Comparison of ENCODE assay signal across 9 cellular contexts in genomic region chr13:30355405-30355741, GRCh38. TPM values are rescaled to one million over a fixed set of nuclear protein-coding genes. Genes with fewer than 3 reads are reported as not detected.
DNase-seq lines count a peak whose midpoint lies in the region; ATAC-seq and TF ChIP-seq lines count a peak whose summit lies in the region.
"Had no signal": no experiment of that assay in that cellular context is flagged by ENCODE, and none has a peak within 500 bp of the region (broad histone marks: within the 10 kb centered on the region; RNA-seq: fewer than 3 reads in every experiment).

No MANE protein-coding gene starts in this region.

- no peak overlapping the region for H2AK5ac ChIP-seq in mesendoderm (ENCODE audit: low read length)

- H3K9ac ChIP-seq in mesendoderm (ENCODE audit: low read length) = no peak overlapping the region

- H3K27me3 ChIP-seq in CD8-positive, alpha-beta memory T cell (ENCODE audit: insufficient read depth, low read length, poor library complexity, severe bottlenecking) = no peaks in the 10 kb centered on the region
- H3K27me3 ChIP-seq in ascending aorta (no peaks in the 10 kb centered on the region), mesendoderm (ENCODE audit: insufficient read depth, low read length, poor library complexity) (no peaks in the 10 kb centered on the region), MG63 (no peaks in the 10 kb centered on the region)

- H3K23ac ChIP-seq in mesendoderm (ENCODE audit: low read length) = no peak overlapping the region

- H3K9me3 Mint-ChIP-seq in CD8-positive, alpha-beta memory T cell = peaks cover 5 to 8% (median 6%) of the 10 kb centered on the region in 5 donors

- H3K56ac ChIP-seq in mesendoderm (ENCODE audit: low read length) = no peak overlapping the region

- no peak overlapping the region for H3K18ac ChIP-seq in mesendoderm (ENCODE audit: low read length)

- H3K4me3 ChIP-seq in CD8-positive, alpha-beta memory T cell (ENCODE audit: low read length) = no peak overlapping the region
- no peak overlapping the region for H3K4me3 ChIP-seq in ascending aorta
- no peak overlapping the region for H3K4me3 ChIP-seq in mesendoderm (ENCODE audit: low read length)
- H3K4me3 ChIP-seq in MG63 = no peak overlapping the region

- H3K4me1 ChIP-seq in CD8-positive, alpha-beta memory T cell (ENCODE audit: insufficient read depth, low read length) = peaks cover 20% of the 10 kb centered on the region
- H3K4me1 ChIP-seq in ascending aorta = no peaks in the 10 kb centered on the region
- peaks cover 2% of the 10 kb centered on the region for H3K4me1 ChIP-seq in mesendoderm (ENCODE audit: control insufficient read depth, low read depth, low read length)

- no peak overlapping the region for H3K4me2 ChIP-seq in mesendoderm (ENCODE audit: low read length)

- H3K79me2 ChIP-seq in mesendoderm (ENCODE audit: control insufficient read depth, insufficient read depth, low read length) = no peaks in the 10 kb centered on the region

- peak; percentile 47 for ATAC-seq in HG02885 (IDR thresholded peaks at IDR 0.05; ENCODE audit: poor library complexity, unreplicated experiment)
- ATAC-seq in GM21381 (IDR thresholded peaks at IDR 0.05; ENCODE audit: unreplicated experiment) = no peak
- ATAC-seq in GM21717 (IDR thresholded peaks at IDR 0.05; ENCODE audit: unreplicated experiment) = no peak

- DNase-seq in CD8-positive, alpha-beta memory T cell = peak in 3 of 5 donors; percentile 8 to 63 (median 61)
- DNase-seq in ascending aorta (ENCODE audit: low spot score in 2 of 2) (no peak), mesendoderm (peak; percentile 63), medulla oblongata (ENCODE audit: extremely low spot score) (no peak), MG63 (no peak)

- peaks cover 20 to 39% (median 32%) of the 10 kb centered on the region in 3 donors for H3K36me3 Mint-ChIP-seq in CD8-positive, alpha-beta memory T cell

- peak overlapping the region in 1 of 8 donors; percentile 79 for H3K27ac Mint-ChIP-seq in CD8-positive, alpha-beta memory T cell

- H3K4me1 Mint-ChIP-seq in CD8-positive, alpha-beta memory T cell = peaks cover 17 to 22% (median 17%) of the 10 kb centered on the region in 3 donors

- H3K36me3 ChIP-seq in CD8-positive, alpha-beta memory T cell (ENCODE audit: insufficient read depth, low read length) = no peaks in the 10 kb centered on the region
- H3K36me3 ChIP-seq in ascending aorta (no peaks in the 10 kb centered on the region), mesendoderm (ENCODE audit: control insufficient read depth, insufficient read depth, low read length) (no peaks in the 10 kb centered on the region), MG63 (no peaks in the 10 kb centered on the region)

- CTCF ChIA-PET in CD8-positive, alpha-beta memory T cell (lab: Charles Lee) = interaction anchor here (0.7 kb wide), 1 partner anchor 58 kb away, joined by 3 read pairs; no protein-coding TSS in a partner anchor

- H4K5ac ChIP-seq in mesendoderm (ENCODE audit: low read length) = no peak overlapping the region

- no peak overlapping the region for H3K4me3 Mint-ChIP-seq in CD8-positive, alpha-beta memory T cell
- H3K4me3 Mint-ChIP-seq: central memory CD8-positive, alpha-beta T cell had no signal

- H3K4ac ChIP-seq in mesendoderm (ENCODE audit: low read depth, low read length) = no peak overlapping the region

- no peaks in the 10 kb centered on the region for H3K27me3 Mint-ChIP-seq in CD8-positive, alpha-beta memory T cell
- H3K27me3 Mint-ChIP-seq: central memory CD8-positive, alpha-beta T cell had no signal

- no peak overlapping the region for H3K27ac ChIP-seq in CD8-positive, alpha-beta memory T cell (ENCODE audit: low read depth, low read length)
- no peak overlapping the region for H3K27ac ChIP-seq in ascending aorta
- no peak overlapping the region for H3K27ac ChIP-seq in mesendoderm (ENCODE audit: low read depth, low read length)

- H2BK5ac ChIP-seq in mesendoderm (ENCODE audit: low read length) = no peak overlapping the region

- H3K9me3 ChIP-seq in CD8-positive, alpha-beta memory T cell (ENCODE audit: low read length) = no peaks in the 10 kb centered on the region
- H3K9me3 ChIP-seq in ascending aorta (peaks cover 0 to 8% of the 10 kb centered on the region in 2 donors), MG63 (peaks cover 3% of the 10 kb centered on the region; the same call in 1 of the 2 replicates)

- POLR2A ChIA-PET in CD8-positive, alpha-beta memory T cell (lab: Charles Lee) = no interaction called here

- intact Hi-C loops in ascending aorta (cut with DNase I) = no loop called here

- peak in 2 of 3 experiments; percentile 13 to 25 for TF ChIP-seq CTCF in ascending aorta (IDR thresholded peaks at IDR 0.05)

- H3K79me1 ChIP-seq in mesendoderm (ENCODE audit: low read length) = no peaks in the 10 kb centered on the region

- no peak overlapping the region for H2BK15ac ChIP-seq in mesendoderm (replicated peaks; ENCODE audit: low read depth)

- WGBS in mesendoderm (ENCODE audit: extremely low coverage, insufficient coverage, low lambda C conversion rate) = no CpG with 5 or more reads among the region's 7 CpGs

- no peak overlapping the region for H2BK120ac ChIP-seq in mesendoderm (ENCODE audit: low read depth, low read length)

- H4K8ac ChIP-seq in mesendoderm (ENCODE audit: low read depth, low read length) = no peak overlapping the region

RNA-seq across cellular contexts. Expression of gene KATNAL1, which starts 48.0 kb away (rescaled TPM):
- total RNA-seq in CD8-positive, alpha-beta memory T cell = 10 to 100 TPM; 11.0 to 16.5 TPM
- polyA plus RNA-seq in CD8-positive, alpha-beta memory T cell = 5.6 TPM
- 13.2 TPM for total RNA-seq in ascending aorta
- 5.2 TPM for polyA plus RNA-seq in mesendoderm (2013, experiment 1 of 2)
- polyA plus RNA-seq in mesendoderm (2013, experiment 2 of 2) = 4.7 TPM
- 13.6 and 29.8 TPM in 2 replicates for total RNA-seq in MG63 (2014; rRNA removed; shearing (Covaris generic); ENCODE audit: low replicate concordance)

Comparison
In these comparisons a context has a peak if more than half of its experiments do, and no peak if none do; other contexts are left out.
1. DNase-seq: peak in CD8-positive, alpha-beta memory T cell (3 of 5) and mesendoderm (single experiment); none in ascending aorta (0 of 2), medulla oblongata (single experiment) and MG63 (single experiment).